ENCODE assay signal across 1 cellular context in the genomic region with DNA sequence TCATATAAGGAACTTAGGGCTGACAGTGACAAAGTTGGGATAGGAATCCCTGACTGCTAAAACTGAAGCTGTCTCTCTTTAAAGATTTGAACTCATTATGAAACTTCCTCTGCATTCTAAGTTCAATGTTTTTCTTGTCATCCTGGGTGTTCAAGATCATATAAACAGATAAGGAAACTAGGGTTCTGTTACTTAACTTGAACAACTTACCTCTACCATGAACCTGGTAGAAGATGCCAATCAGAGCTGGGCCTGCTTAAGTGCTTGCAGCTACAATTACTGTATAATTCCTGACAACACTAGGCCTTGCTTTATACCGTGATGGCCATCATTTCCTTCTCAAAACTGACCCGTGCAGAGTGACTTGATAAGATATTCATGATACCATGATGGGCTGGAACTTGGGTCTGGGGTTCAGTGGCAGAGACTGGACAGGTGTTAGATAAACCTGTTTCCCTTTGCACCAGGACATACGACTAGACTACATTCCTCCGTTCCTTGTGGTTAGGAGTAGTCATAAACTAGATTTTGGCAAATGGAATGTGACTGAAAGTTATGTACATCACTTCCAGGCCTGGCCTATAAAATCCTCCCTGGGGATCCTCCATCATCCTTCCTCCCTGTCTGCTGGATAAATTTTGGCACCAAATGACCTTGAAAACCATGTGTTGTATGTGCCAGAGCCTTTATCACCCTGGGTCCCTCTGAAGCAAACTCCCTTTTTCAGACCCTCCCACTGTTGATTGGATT.
TF ChIP-seq lines count a peak whose summit lies in the region.

No MANE protein-coding gene starts in this region.

TF ChIP-seq in A549, 52 proteins besides CTCF, POLR2A, EP300 and RAD21 (continued from another document):
- TF ChIP-seq RCOR1 (IDR thresholded peaks at IDR 0.05; ENCODE audit: low read depth, low read length): no peak
- TF ChIP-seq, protein P1, sequence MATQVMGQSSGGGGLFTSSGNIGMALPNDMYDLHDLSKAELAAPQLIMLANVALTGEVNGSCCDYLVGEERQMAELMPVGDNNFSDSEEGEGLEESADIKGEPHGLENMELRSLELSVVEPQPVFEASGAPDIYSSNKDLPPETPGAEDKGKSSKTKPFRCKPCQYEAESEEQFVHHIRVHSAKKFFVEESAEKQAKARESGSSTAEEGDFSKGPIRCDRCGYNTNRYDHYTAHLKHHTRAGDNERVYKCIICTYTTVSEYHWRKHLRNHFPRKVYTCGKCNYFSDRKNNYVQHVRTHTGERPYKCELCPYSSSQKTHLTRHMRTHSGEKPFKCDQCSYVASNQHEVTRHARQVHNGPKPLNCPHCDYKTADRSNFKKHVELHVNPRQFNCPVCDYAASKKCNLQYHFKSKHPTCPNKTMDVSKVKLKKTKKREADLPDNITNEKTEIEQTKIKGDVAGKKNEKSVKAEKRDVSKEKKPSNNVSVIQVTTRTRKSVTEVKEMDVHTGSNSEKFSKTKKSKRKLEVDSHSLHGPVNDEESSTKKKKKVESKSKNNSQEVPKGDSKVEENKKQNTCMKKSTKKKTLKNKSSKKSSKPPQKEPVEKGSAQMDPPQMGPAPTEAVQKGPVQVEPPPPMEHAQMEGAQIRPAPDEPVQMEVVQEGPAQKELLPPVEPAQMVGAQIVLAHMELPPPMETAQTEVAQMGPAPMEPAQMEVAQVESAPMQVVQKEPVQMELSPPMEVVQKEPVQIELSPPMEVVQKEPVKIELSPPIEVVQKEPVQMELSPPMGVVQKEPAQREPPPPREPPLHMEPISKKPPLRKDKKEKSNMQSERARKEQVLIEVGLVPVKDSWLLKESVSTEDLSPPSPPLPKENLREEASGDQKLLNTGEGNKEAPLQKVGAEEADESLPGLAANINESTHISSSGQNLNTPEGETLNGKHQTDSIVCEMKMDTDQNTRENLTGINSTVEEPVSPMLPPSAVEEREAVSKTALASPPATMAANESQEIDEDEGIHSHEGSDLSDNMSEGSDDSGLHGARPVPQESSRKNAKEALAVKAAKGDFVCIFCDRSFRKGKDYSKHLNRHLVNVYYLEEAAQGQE (IDR thresholded peaks at IDR 0.05): no peak
- TF ChIP-seq MAX (IDR thresholded peaks at IDR 0.05): no peak
- TF ChIP-seq TP53 (CRISPR knock-in tag; IDR thresholded peaks at IDR 0.05): no peak
- no peak for TF ChIP-seq TFCP2L1 (CRISPR knock-in tag; IDR thresholded peaks at IDR 0.05)
- TF ChIP-seq, protein P2, sequence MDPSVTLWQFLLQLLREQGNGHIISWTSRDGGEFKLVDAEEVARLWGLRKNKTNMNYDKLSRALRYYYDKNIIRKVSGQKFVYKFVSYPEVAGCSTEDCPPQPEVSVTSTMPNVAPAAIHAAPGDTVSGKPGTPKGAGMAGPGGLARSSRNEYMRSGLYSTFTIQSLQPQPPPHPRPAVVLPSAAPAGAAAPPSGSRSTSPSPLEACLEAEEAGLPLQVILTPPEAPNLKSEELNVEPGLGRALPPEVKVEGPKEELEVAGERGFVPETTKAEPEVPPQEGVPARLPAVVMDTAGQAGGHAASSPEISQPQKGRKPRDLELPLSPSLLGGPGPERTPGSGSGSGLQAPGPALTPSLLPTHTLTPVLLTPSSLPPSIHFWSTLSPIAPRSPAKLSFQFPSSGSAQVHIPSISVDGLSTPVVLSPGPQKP (IDR thresholded peaks at IDR 0.05; ENCODE audit: low read depth, low read length): no peak
- TF ChIP-seq, protein P3, sequence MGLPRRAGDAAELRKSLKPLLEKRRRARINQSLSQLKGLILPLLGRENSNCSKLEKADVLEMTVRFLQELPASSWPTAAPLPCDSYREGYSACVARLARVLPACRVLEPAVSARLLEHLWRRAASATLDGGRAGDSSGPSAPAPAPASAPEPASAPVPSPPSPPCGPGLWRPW (IDR thresholded peaks at IDR 0.05): no peak
- TF ChIP-seq JUN (IDR thresholded peaks at IDR 0.05): no peak
- no peak for TF ChIP-seq ZSCAN20 (CRISPR knock-in tag; IDR thresholded peaks at IDR 0.05)
- no peak for TF ChIP-seq CBX8 (IDR thresholded peaks at IDR 0.05)
- no peak for TF ChIP-seq HDAC2 (IDR thresholded peaks at IDR 0.05)
- TF ChIP-seq ZNF302 (CRISPR knock-in tag; IDR thresholded peaks at IDR 0.05): no peak
